1 cellular context compared by ENCODE assay signal in genomic region chr5:174724484-174725260, GRCh38.
TF ChIP-seq lines count a peak whose summit lies in the region.

MSX2 (plus strand) TSS chr5:174724582; CDS start chr5:174724660, 78 bp downstream.

TF ChIP-seq in A549, 52 proteins besides CTCF, POLR2A, EP300 and RAD21 (continued from another document):
- TF ChIP-seq HMGXB4 (CRISPR knock-in tag; IDR thresholded peaks at IDR 0.05; ENCODE audit: borderline replicate concordance): no peak
- TF ChIP-seq HOXB5 (CRISPR knock-in tag; IDR thresholded peaks at IDR 0.05): no peak
- TF ChIP-seq E2F6 (IDR thresholded peaks at IDR 0.05; ENCODE audit: borderline replicate concordance, low read depth): 0 out of 2 replicates have a peak, but pooled peaks have one; percentile 43
- TF ChIP-seq GATA3 (IDR thresholded peaks at IDR 0.05; ENCODE audit: borderline replicate concordance): no peak
- TF ChIP-seq BHLHE40 (IDR thresholded peaks at IDR 0.05; ENCODE audit: low read depth, low read length): no peak
- TF ChIP-seq FOSB (CRISPR knock-in tag; IDR thresholded peaks at IDR 0.05): no peak
- no peak for TF ChIP-seq HEYL (CRISPR knock-in tag; IDR thresholded peaks at IDR 0.05)
- no peak for TF ChIP-seq CHD2 (IDR thresholded peaks at IDR 0.05; ENCODE audit: low read length, partially characterized antibody)
- TF ChIP-seq KDM1A (IDR thresholded peaks at IDR 0.05; ENCODE audit: low read depth): no peak
- peak; percentile 75; the same call in 1 of the 2 replicates for TF ChIP-seq PHF8 (IDR thresholded peaks at IDR 0.05; ENCODE audit: borderline replicate concordance, low read depth)
- peak; percentile 89; the same call in 1 of the 2 replicates for TF ChIP-seq RFX5 (IDR thresholded peaks at IDR 0.05)
- TF ChIP-seq ZC3H11A (IDR thresholded peaks at IDR 0.05): no peak
